ENCODE assay signal across 6 cellular contexts in the genomic region with DNA sequence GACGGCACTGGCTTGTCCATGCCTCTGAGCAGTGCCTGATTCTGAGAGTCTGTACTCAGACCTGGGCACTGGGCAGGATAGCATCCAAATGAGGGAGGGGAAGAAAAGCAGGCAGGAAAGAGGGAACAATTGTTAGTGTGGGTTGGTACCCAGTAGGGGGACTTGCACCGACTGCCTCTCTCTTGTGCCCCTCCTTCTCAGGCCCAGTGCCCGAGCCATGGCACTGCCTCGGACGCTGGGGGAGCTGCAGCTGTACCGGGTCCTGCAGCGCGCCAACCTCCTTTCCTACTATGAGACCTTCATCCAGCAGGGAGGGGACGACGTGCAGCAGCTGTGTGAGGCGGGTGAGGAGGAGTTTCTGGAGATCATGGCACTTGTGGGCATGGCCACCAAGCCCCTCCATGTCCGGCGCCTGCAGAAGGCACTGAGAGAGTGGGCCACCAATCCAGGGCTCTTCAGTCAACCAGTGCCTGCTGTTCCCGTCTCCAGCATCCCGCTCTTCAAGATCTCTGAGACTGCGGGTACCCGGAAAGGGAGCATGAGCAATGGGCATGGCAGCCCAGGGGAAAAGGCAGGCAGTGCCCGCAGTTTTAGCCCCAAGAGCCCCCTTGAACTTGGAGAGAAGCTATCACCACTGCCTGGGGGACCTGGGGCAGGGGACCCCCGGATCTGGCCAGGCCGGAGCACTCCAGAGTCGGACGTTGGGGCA. TPM values are rescaled to one million over a fixed set of nuclear protein-coding genes. Genes with fewer than 3 reads are reported as not detected.
DNase-seq lines count a peak whose midpoint lies in the region; ATAC-seq, FAIRE-seq and TF ChIP-seq lines count a peak whose summit lies in the region.

No MANE protein-coding gene starts in this region.

- no peak for TF ChIP-seq POLR2A in GM12891 (IDR thresholded peaks at IDR 0.05; ENCODE audit: low read depth, low read length)

- peaks cover 14% of the 10 kb centered on the region for H3K36me3 Mint-ChIP-seq in activated naive CD8-positive, alpha-beta T cell treated with anti-CD3 and anti-CD28 coated beads, Interleukin-2, amount 10 ng/mL, durations not matched to agents 7 days and 5 days
- peaks cover 15% of the 10 kb centered on the region for H3K36me3 Mint-ChIP-seq in mesothelial cell of epicardium

- H3K27ac ChIP-seq in BLaER1 treated with 17β-estradiol and CSF1 and Interleukin-3, amounts not matched to agents 10 nM and 100 nM, result peak overlapping the region in 10 of 11 experiments; percentile 74 to 96 (median 92); a peak in 19 of 22 replicates

- ATAC-seq in activated naive CD8-positive, alpha-beta T cell treated with anti-CD3 and anti-CD28 coated beads, Interleukin-2, amount 10 ng/mL, durations not matched to agents 7 days and 5 days (ENCODE audit: low read depth), result no peak
- ATAC-seq in esophagus mucosa, result no peak
- no peak for ATAC-seq in HG03280 (IDR thresholded peaks at IDR 0.05; ENCODE audit: unreplicated experiment)

- peak overlapping the region; percentile 96 for H3K4me3 Mint-ChIP-seq in activated naive CD8-positive, alpha-beta T cell treated with anti-CD3 and anti-CD28 coated beads, Interleukin-2, amount 10 ng/mL, durations not matched to agents 7 days and 5 days
- H3K4me3 Mint-ChIP-seq in mesothelial cell of epicardium, result peak overlapping the region; percentile 96

- H4K20me1 ChIP-seq in BLaER1 treated with 17β-estradiol and CSF1 and Interleukin-3, amounts not matched to agents 10 nM and 100 nM, result peaks cover 43 to 65% (median 60%) of the 10 kb centered on the region in 11 experiments

- H3K36me3 ChIP-seq in BLaER1 treated with 17β-estradiol and CSF1 and Interleukin-3, amounts not matched to agents 10 nM and 100 nM, result peaks cover 47 to 55% (median 52%) of the 10 kb centered on the region in 11 experiments

- H3K4me3 ChIP-seq in BLaER1 treated with 17β-estradiol and CSF1 and Interleukin-3, amounts not matched to agents 10 nM and 100 nM, result peak overlapping the region; percentile 71 to 98 (median 90); a peak in 19 of 20 replicates

- no peaks in the 10 kb centered on the region for H3K27me3 ChIP-seq in BLaER1 treated with 17β-estradiol and CSF1 and Interleukin-3, amounts not matched to agents 10 nM and 100 nM

- no peaks in the 10 kb centered on the region for H3K9me3 ChIP-seq in BLaER1 treated with 17β-estradiol and CSF1 and Interleukin-3, amounts not matched to agents 10 nM and 100 nM (replicated peaks in 1 of 11)

- POLR2A ChIA-PET in activated naive CD8-positive, alpha-beta T cell treated with anti-CD3 and anti-CD28 coated beads, Interleukin-2, amount 10 ng/mL, durations not matched to agents 7 days and 5 days (lab: Charles Lee), result interaction anchor here (0.8 to 16.0 kb wide), 6 partner anchors 9 to 139 kb away, joined by 3 to 225 read pairs (median 6); a partner anchor contains a TSS

- no peak for FAIRE-seq in GM12891 (lab: Jason Lieb, UNC)

- no peaks in the 10 kb centered on the region for H3K9me3 Mint-ChIP-seq in activated naive CD8-positive, alpha-beta T cell treated with anti-CD3 and anti-CD28 coated beads, Interleukin-2, amount 10 ng/mL, durations not matched to agents 7 days and 5 days
- no peaks in the 10 kb centered on the region for H3K9me3 Mint-ChIP-seq in mesothelial cell of epicardium

- peak overlapping the region; percentile 51 for H3K27ac Mint-ChIP-seq in activated naive CD8-positive, alpha-beta T cell treated with anti-CD3 and anti-CD28 coated beads, Interleukin-2, amount 10 ng/mL, durations not matched to agents 7 days and 5 days
- H3K27ac Mint-ChIP-seq in mesothelial cell of epicardium, result peak overlapping the region; percentile 74

- peaks cover 56 to 66% (median 61%) of the 10 kb centered on the region in 10 experiments for H3K4me1 ChIP-seq in BLaER1 treated with 17β-estradiol and CSF1 and Interleukin-3, amounts not matched to agents 10 nM and 100 nM

- H3K4me2 ChIP-seq in BLaER1 treated with 17β-estradiol and CSF1 and Interleukin-3, amounts not matched to agents 10 nM and 100 nM, result peak overlapping the region; percentile 60 to 100 (median 97)

- no peaks in the 10 kb centered on the region for H3K27me3 Mint-ChIP-seq in activated naive CD8-positive, alpha-beta T cell treated with anti-CD3 and anti-CD28 coated beads, Interleukin-2, amount 10 ng/mL, durations not matched to agents 7 days and 5 days
- no peaks in the 10 kb centered on the region for H3K27me3 Mint-ChIP-seq in mesothelial cell of epicardium (ENCODE audit: low read depth)

- H3K9ac ChIP-seq in BLaER1 treated with 17β-estradiol and CSF1 and Interleukin-3, amounts not matched to agents 10 nM and 100 nM, result peak overlapping the region; percentile 77 to 98 (median 94)

- no peak for DNase-seq in activated naive CD8-positive, alpha-beta T cell treated with anti-CD3 and anti-CD28 coated beads, Interleukin-2, amount 10 ng/mL, durations not matched to agents 7 days and 5 days
- DNase-seq in mesothelial cell of epicardium (ENCODE audit: low spot score in 2 of 2, unreplicated experiment in 2 of 2) (no peak), GM12891 (ENCODE audit: insufficient read length, low spot score) (no peak)

- no peak for TF ChIP-seq CTCF in mesothelial cell of epicardium (IDR thresholded peaks at IDR 0.05; ENCODE audit: unreplicated experiment)

- H3K4me1 Mint-ChIP-seq in activated naive CD8-positive, alpha-beta T cell treated with anti-CD3 and anti-CD28 coated beads, Interleukin-2, amount 10 ng/mL, durations not matched to agents 7 days and 5 days, result peaks cover 47% of the 10 kb centered on the region
- H3K4me1 Mint-ChIP-seq in mesothelial cell of epicardium, result peaks cover 66% of the 10 kb centered on the region

TF ChIP-seq in GM12891, 5 proteins besides CTCF, POLR2A, EP300 and RAD21:
- TF ChIP-seq POU2F2 (IDR thresholded peaks at IDR 0.05; ENCODE audit: low read depth, low read length), result no peak
- TF ChIP-seq SPI1 (IDR thresholded peaks at IDR 0.05; ENCODE audit: low read depth, low read length), result no peak
- no peak for TF ChIP-seq TAF1 (IDR thresholded peaks at IDR 0.05; ENCODE audit: low read depth, low read length)
- TF ChIP-seq POLR2AphosphoS5 (IDR thresholded peaks at IDR 0.05; ENCODE audit: low read depth, low read length), result no peak
- no peak for TF ChIP-seq PAX5 (IDR thresholded peaks at IDR 0.05; ENCODE audit: insufficient read depth, low read length, severe bottlenecking)

RNA-seq across cellular contexts. Expression of a gene that starts 2.2 kb away (rescaled TPM):
- total RNA-seq in activated naive CD8-positive, alpha-beta T cell treated with anti-CD3 and anti-CD28 coated beads, Interleukin-2, amount 10 ng/mL, durations not matched to agents 7 days and 5 days, result 10 to 100 TPM; 13.1 to 16.1 TPM
- total RNA-seq in mesothelial cell of epicardium (52.7 to 53.7 TPM (median 52.9 TPM) in 3 replicates), esophagus mucosa (13.7 TPM)
- polyA plus RNA-seq in GM12891 (2012; ENCODE audit: low read depth, missing spikeins), result 13.1 TPM

RNA-seq across cellular contexts. Expression of a gene that starts 12.5 kb away (rescaled TPM):
- total RNA-seq in activated naive CD8-positive, alpha-beta T cell treated with anti-CD3 and anti-CD28 coated beads, Interleukin-2, amount 10 ng/mL, durations not matched to agents 7 days and 5 days, result 10 to 100 TPM; 52.9 to 59.6 TPM
- 19.7 to 23.2 TPM (median 21.8 TPM) in 3 replicates for total RNA-seq in mesothelial cell of epicardium
- 5.7 TPM for total RNA-seq in esophagus mucosa
- polyA plus RNA-seq in GM12891 (2012; ENCODE audit: low read depth, missing spikeins), result 8.8 TPM

RNA-seq across cellular contexts. Expression of a gene that starts 20.1 kb away (rescaled TPM):
- 100 to 1,000 TPM; 251 to 263 TPM for total RNA-seq in activated naive CD8-positive, alpha-beta T cell treated with anti-CD3 and anti-CD28 coated beads, Interleukin-2, amount 10 ng/mL, durations not matched to agents 7 days and 5 days
- 151 to 167 TPM (median 160 TPM) in 3 replicates for total RNA-seq in mesothelial cell of epicardium
- total RNA-seq in esophagus mucosa, result 108 TPM
- 99.5 TPM for polyA plus RNA-seq in GM12891 (2012; ENCODE audit: low read depth, missing spikeins)

RNA-seq across cellular contexts. Expression of a gene that starts 37.2 kb away (rescaled TPM):
- total RNA-seq in activated naive CD8-positive, alpha-beta T cell treated with anti-CD3 and anti-CD28 coated beads, Interleukin-2, amount 10 ng/mL, durations not matched to agents 7 days and 5 days, result 1 to 10 TPM; 4.9 to 6.1 TPM
- total RNA-seq in mesothelial cell of epicardium, result 229 to 253 TPM (median 243 TPM) in 3 replicates
- 74.0 TPM for total RNA-seq in esophagus mucosa
- 0.47 TPM for polyA plus RNA-seq in GM12891 (2012; ENCODE audit: low read depth, missing spikeins)

RNA-seq across cellular contexts. Expression of a gene that starts 41.1 kb away (rescaled TPM):
- 1 to 10 TPM; 1.2 to 2.1 TPM for total RNA-seq in activated naive CD8-positive, alpha-beta T cell treated with anti-CD3 and anti-CD28 coated beads, Interleukin-2, amount 10 ng/mL, durations not matched to agents 7 days and 5 days
- total RNA-seq in mesothelial cell of epicardium (0.22 to 0.59 TPM (median 0.27 TPM) in 3 replicates), esophagus mucosa (0.52 TPM)
- 0.21 TPM for polyA plus RNA-seq in GM12891 (2012; ENCODE audit: low read depth, missing spikeins)
